Comparison of ENCODE assay signal across 11 cellular contexts in genomic region chr1:155834296-155834926, GRCh38. TPM values are rescaled to one million over a fixed set of nuclear protein-coding genes. Genes with fewer than 3 reads are reported as not detected.
DNase-seq lines count a peak whose midpoint lies in the region; ATAC-seq and TF ChIP-seq lines count a peak whose summit lies in the region.
"Had no signal": no experiment of that assay in that cellular context is flagged by ENCODE, and none has a peak within 500 bp of the region (broad histone marks: within the 10 kb centered on the region; RNA-seq: fewer than 3 reads in every experiment).

No MANE protein-coding gene starts in this region.

- H3K27me3 ChIP-seq in HUES64 (ENCODE audit: insufficient read depth, low read length): no peaks in the 10 kb centered on the region
- no peaks in the 10 kb centered on the region for H3K27me3 ChIP-seq in aorta (ENCODE audit: control insufficient read depth in 1 of 2, insufficient read depth in 2 of 2, low read length in 1 of 2)

- H3K4me1 Mint-ChIP-seq in CD14-positive monocyte: peaks cover 13% of the 10 kb centered on the region
- H3K4me1 Mint-ChIP-seq: nephron had no signal

- H3K36me3 Mint-ChIP-seq in CD14-positive monocyte: peaks cover 21 to 50% of the 10 kb centered on the region in 2 donors

- peaks cover 0 to 1% (median 0%) of the 10 kb centered on the region in 7 donors for H3K9me3 Mint-ChIP-seq in CD14-positive monocyte
- H3K9me3 Mint-ChIP-seq: nephron had no signal

- intact Hi-C loops in CD14-positive monocyte (cut with micrococcal nuclease): no loop called here
- intact Hi-C loops in aorta (cut with DNase I): no loop called here

- no peaks in the 10 kb centered on the region for H3K4me1 ChIP-seq in HUES64 (ENCODE audit: insufficient read depth, low read length)
- no peaks in the 10 kb centered on the region for H3K4me1 ChIP-seq in aorta (ENCODE audit: control insufficient read depth in 1 of 2, insufficient read depth in 2 of 2, low read length in 2 of 2)

- TF ChIP-seq CTCF in CD14-positive monocyte (IDR thresholded peaks at IDR 0.05): no peak

- no peak for DNase-seq in CD14-positive monocyte (ENCODE audit: low spot score)
- DNase-seq in astrocyte of the hippocampus (ENCODE audit: low read depth, low spot score): peak; percentile 71
- peak; percentile 57 for DNase-seq in kidney tubule cell (ENCODE audit: low spot score)
- DNase-seq in aorta: no peak
- DNase-seq in stimulated activated CD4-positive, alpha-beta T cell treated with anti-CD3 and anti-CD28 coated beads, Interleukin-4, amount 100 ng/mL, for 1 hour: no peak
- no peak for DNase-seq in HPDE6-E6E7 (ENCODE audit: extremely low spot score)
- no peak for DNase-seq in GF-D8 (lab: John Stamatoyannopoulos, UW)
- DNase-seq: activated CD4-positive, alpha-beta T cell treated with anti-CD3 and anti-CD28 coated beads for 48 hours; NCI-H1417 treated with DMSO at 0.1 percent for 48 hours had no signal

- no peaks in the 10 kb centered on the region for H3K27me3 Mint-ChIP-seq in CD14-positive monocyte (ENCODE audit: low read depth in 3 of 3)

- peak overlapping the region in 6 of 7 donors; percentile 0 to 78 (median 20) for H3K27ac Mint-ChIP-seq in CD14-positive monocyte

- H3K9ac ChIP-seq in HUES64 (ENCODE audit: low read depth, low read length): no peak overlapping the region

- H3K9me3 ChIP-seq in HUES64 (ENCODE audit: insufficient read depth, low read depth, low read length) (no peaks in the 10 kb centered on the region), aorta (ENCODE audit: control insufficient read depth, low read length) (no peaks in the 10 kb centered on the region)

- WGBS in HUES64: 88% methylated on average over 11 of the region's 11 CpGs
- 90% methylated on average over 11 of the region's 11 CpGs for WGBS in aorta, 2 donors

- H3K27ac ChIP-seq in HUES64 (ENCODE audit: low read depth, low read length): peak overlapping the region; percentile 85
- H3K27ac ChIP-seq in aorta (ENCODE audit: low read depth in 1 of 2, low read length in 2 of 2): peak overlapping the region in 1 of 2 donors; percentile 17

- H3K36me3 ChIP-seq in HUES64 (ENCODE audit: insufficient read depth, low read length) (peaks cover 22% of the 10 kb centered on the region; the same call in 1 of the 2 replicates), aorta (ENCODE audit: control insufficient read depth in 1 of 2, insufficient read depth in 2 of 2, low read length in 1 of 2) (no peaks in the 10 kb centered on the region)

- no peak for ATAC-seq in aorta (ENCODE audit: low FRiP score)

- H3K4me3 Mint-ChIP-seq in CD14-positive monocyte: no peak overlapping the region
- H3K4me3 Mint-ChIP-seq: nephron had no signal

- no peak overlapping the region for H3K4me3 ChIP-seq in HUES64 (ENCODE audit: low read length)
- H3K4me3 ChIP-seq in aorta (ENCODE audit: low read length in 2 of 2): no peak overlapping the region

RNA-seq across cellular contexts. Expression of gene GON4L, which starts 22.6 kb away (rescaled TPM):
- 10 to 100 TPM in 1 of 2 donors, 1 to 10 TPM in 1; 8.5 to 14.0 TPM for polyA plus RNA-seq in CD14-positive monocyte
- 18.4 TPM for polyA plus RNA-seq in HUES64 (2013, experiment 1 of 2)
- polyA plus RNA-seq in HUES64 (2013, experiment 2 of 2): 17.1 TPM
- total RNA-seq in aorta: 10 to 100 TPM; 65.4 to 81.9 TPM
- 10 to 100 TPM in 1 of 2 donors, 1 to 10 TPM in 1; 6.4 to 43.4 TPM for polyA plus RNA-seq in aorta

RNA-seq across cellular contexts. Expression of gene SYT11, which starts 25.0 kb away (rescaled TPM):
- polyA plus RNA-seq in CD14-positive monocyte (10 to 100 TPM in 1 of 2 donors, 1 to 10 TPM in 1; 9.6 to 11.0 TPM), aorta (10 to 100 TPM; 12.1 to 23.6 TPM)
- polyA plus RNA-seq in HUES64 (2013, experiment 1 of 2): 0.95 TPM
- 1.8 TPM for polyA plus RNA-seq in HUES64 (2013, experiment 2 of 2)
- total RNA-seq in aorta: 10 to 100 TPM; 42.8 to 49.5 TPM

Comparison
In these comparisons a context has a peak if more than half of its experiments do, and no peak if none do; other contexts are left out.
1. DNase-seq: peak in astrocyte of the hippocampus (single experiment) and kidney tubule cell (single experiment); none in CD14-positive monocyte (single experiment), aorta (0 of 2), stimulated activated CD4-positive, alpha-beta T cell treated with anti-CD3 and anti-CD28 coated beads, Interleukin-4, amount 100 ng/mL, for 1 hour (single experiment), HPDE6-E6E7 (single experiment) and GF-D8 (single experiment).